In the genomic region with DNA sequence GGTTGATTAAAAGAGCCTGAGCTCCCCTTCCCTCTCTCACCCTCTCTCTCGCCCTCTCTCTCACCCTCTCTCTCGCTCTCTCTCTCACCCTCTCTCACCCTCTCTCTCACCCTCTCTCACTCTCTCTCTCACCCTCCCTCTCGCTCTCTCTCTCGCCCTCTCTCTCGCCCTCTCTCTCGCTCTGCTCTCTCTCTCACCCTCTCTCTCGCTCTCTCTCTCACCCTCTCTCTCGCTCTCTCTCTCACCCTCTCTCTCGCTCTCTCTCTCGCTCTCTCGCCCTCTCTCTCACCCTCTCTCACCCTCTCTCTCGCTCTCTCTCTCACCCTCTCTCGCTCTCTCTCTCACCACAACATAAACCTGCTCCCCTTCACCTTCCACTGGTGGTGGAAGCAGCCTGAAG, we compare ENCODE assay signal across 7 cellular contexts.
DNase-seq lines count a peak whose midpoint lies in the region; ATAC-seq and TF ChIP-seq lines count a peak whose summit lies in the region.
"Not testable (repeated sequence)": the region's sequence is repeated elsewhere in the genome, so short reads cannot be mapped to it uniquely, and the experiment has no call there.

No MANE protein-coding gene starts in this region.

- H3K36me3 ChIP-seq in HUES64 (ENCODE audit: insufficient read depth, low read length); esophagus muscularis mucosa; iPS-18a (ENCODE audit: control insufficient read depth, low read depth, low read length); mesenchymal stem cell (ENCODE audit: control insufficient read depth in 1 of 2, insufficient read depth in 2 of 2, low read depth in 1 of 2, low read length in 2 of 2): not testable (repeated sequence)

- H2BK5ac ChIP-seq in mesenchymal stem cell (ENCODE audit: low read depth, low read length, poor library complexity, severe bottlenecking), result not testable (repeated sequence)

- not testable (repeated sequence) for H3K36me3 Mint-ChIP-seq in WTC11

- H2BK12ac ChIP-seq in mesenchymal stem cell (ENCODE audit: low read length in 2 of 2), result not testable (repeated sequence)

- H3K27ac ChIP-seq in HUES64 (ENCODE audit: low read depth, low read length); esophagus muscularis mucosa (replicated peaks in 1 of 4); iPS-18a (ENCODE audit: low read length); mesenchymal stem cell (ENCODE audit: low read length, poor library complexity, severe bottlenecking): not testable (repeated sequence)

- not testable (repeated sequence) for H3K4me1 Mint-ChIP-seq in WTC11

- not testable (repeated sequence) for H3K27me3 ChIP-seq in HUES64 (ENCODE audit: insufficient read depth, low read length); esophagus muscularis mucosa; iPS-18a (ENCODE audit: control insufficient read depth, insufficient read depth, low read length); mesenchymal stem cell (ENCODE audit: control insufficient read depth in 1 of 2, insufficient read depth in 1 of 2, low read length in 2 of 2)

- TF ChIP-seq EP300 in esophagus muscularis mucosa (IDR thresholded peaks at IDR 0.05), result not testable (repeated sequence)

- not testable (repeated sequence) for H4K91ac ChIP-seq in mesenchymal stem cell (ENCODE audit: low read length)

- WGBS in HUES64, result 61% methylated on average over 12 of the region's 13 CpGs
- WGBS in esophagus muscularis mucosa, result 73% methylated on average over 13 of the region's 13 CpGs
- 71% methylated on average over 11 of the region's 13 CpGs for WGBS in mesenchymal stem cell

- DNase-seq in H4 (ENCODE audit: low spot score) (peak; percentile 4), esophagus muscularis mucosa (ENCODE audit: extremely low spot score) (peak; percentile 62), mesenchymal stem cell (peak; percentile 0), putamen (ENCODE audit: low spot score) (peak; percentile 0)
- not testable (repeated sequence) for DNase-seq in WTC11 (ENCODE audit: low spot score)

- H3K27ac Mint-ChIP-seq in WTC11, result not testable (repeated sequence)

- H4K8ac ChIP-seq in mesenchymal stem cell (ENCODE audit: low read length), result not testable (repeated sequence)

- H2AFZ ChIP-seq in mesenchymal stem cell (ENCODE audit: low read depth, low read length), result not testable (repeated sequence)

- not testable (repeated sequence) for TF ChIP-seq CTCF in WTC11 (IDR thresholded peaks at IDR 0.05); esophagus muscularis mucosa (IDR thresholded peaks at IDR 0.05)

- intact Hi-C loops in esophagus muscularis mucosa (cut with DNase I), result not testable (repeated sequence)

- H3K4me2 ChIP-seq in mesenchymal stem cell (ENCODE audit: low read length, poor library complexity, severe bottlenecking), result not testable (repeated sequence)

- H3K4ac ChIP-seq in mesenchymal stem cell (ENCODE audit: low read depth in 1 of 2, low read length in 2 of 2), result not testable (repeated sequence)

- H3K27me3 Mint-ChIP-seq in WTC11 (ENCODE audit: low read depth), result not testable (repeated sequence)

- not testable (repeated sequence) for H3K9ac ChIP-seq in HUES64 (ENCODE audit: low read depth, low read length); iPS-18a (ENCODE audit: low read length); mesenchymal stem cell (ENCODE audit: low read length)

- H3K79me1 ChIP-seq in mesenchymal stem cell (replicated peaks; ENCODE audit: low read length, poor library complexity, severe bottlenecking), result not testable (repeated sequence)

- CTCF ChIA-PET in WTC11 (lab: Charles Lee), result not testable (repeated sequence)

- peak; percentile 26; the same call in 1 of the 2 replicates for ATAC-seq in WTC11

- H3K9me3 ChIP-seq in HUES64 (ENCODE audit: insufficient read depth, low read depth, low read length); esophagus muscularis mucosa; iPS-18a (ENCODE audit: control insufficient read depth, low read depth, low read length); mesenchymal stem cell (ENCODE audit: control insufficient read depth, low read length): not testable (repeated sequence)

- TF ChIP-seq POLR2A in esophagus muscularis mucosa (IDR thresholded peaks at IDR 0.05; ENCODE audit: low read depth), result not testable (repeated sequence)

- H3K18ac ChIP-seq in mesenchymal stem cell (ENCODE audit: low read depth in 1 of 2, low read length in 2 of 2), result not testable (repeated sequence)

- not testable (repeated sequence) for H3K23ac ChIP-seq in mesenchymal stem cell (ENCODE audit: low read length in 2 of 2)

- not testable (repeated sequence) for H3K9me3 Mint-ChIP-seq in WTC11

- H3K14ac ChIP-seq in mesenchymal stem cell (ENCODE audit: low read length in 2 of 2), result not testable (repeated sequence)

- H3K4me3 ChIP-seq in HUES64 (ENCODE audit: low read length) (peak overlapping the region; percentile 45; the same call in 1 of the 2 replicates), iPS-18a (ENCODE audit: low read length) (peak overlapping the region; percentile 23)
- H3K4me3 ChIP-seq in esophagus muscularis mucosa; mesenchymal stem cell (ENCODE audit: insufficient read depth in 1 of 2, low read depth in 1 of 2, low read length in 2 of 2): not testable (repeated sequence)

- POLR2A ChIA-PET in WTC11 (lab: Charles Lee), result not testable (repeated sequence)

- H2BK15ac ChIP-seq in mesenchymal stem cell (ENCODE audit: low read depth, poor library complexity, severe bottlenecking), result not testable (repeated sequence)

- H3K4me3 Mint-ChIP-seq in WTC11, result peak overlapping the region; percentile 54

- H2BK120ac ChIP-seq in mesenchymal stem cell (ENCODE audit: low read depth, low read length), result not testable (repeated sequence)

- H3K4me1 ChIP-seq in HUES64 (ENCODE audit: insufficient read depth, low read length); esophagus muscularis mucosa; iPS-18a (ENCODE audit: control insufficient read depth, low read depth, low read length); mesenchymal stem cell (ENCODE audit: control insufficient read depth, insufficient read depth, low read depth, low read length): not testable (repeated sequence)

- H2AK5ac ChIP-seq in mesenchymal stem cell (ENCODE audit: low read length, severe bottlenecking), result not testable (repeated sequence)
